Comparison of ENCODE assay signal across 30 cellular contexts in genomic region chr17:64702815-64703214, GRCh38.
"Had no signal": no experiment of that assay in that cellular context is flagged by ENCODE, and none has a peak within 500 bp of the region (broad histone marks: within the 10 kb centered on the region; RNA-seq: fewer than 3 reads in every experiment).

No MANE protein-coding gene starts in this region.

- FAIRE-seq: endometrium, endothelial cell of umbilical vein, frontal cortex had no signal

- ATAC-seq: activated CD4-positive, CD25-positive, alpha-beta regulatory T cell treated with anti-CD3 and anti-CD28 coated beads, Interleukin-2, amount 50 U/mL, for 24 hours; activated CD8-positive, alpha-beta T cell treated with anti-CD3 and anti-CD28 coated beads, Interleukin-2, amount 10 ng/mL, durations not matched to agents 7 days and 5 days; activated naive CD4-positive, alpha-beta T cell treated with anti-CD3 and anti-CD28 coated beads, Interleukin-2, amount 50 U/mL, for 72 hours; activated T-cell treated with anti-CD3 and anti-CD28 coated beads, Interleukin-2, amount 50 U/mL, for 72 hours; heart left ventricle had no signal

- H3K27ac ChIP-seq: ascending aorta, breast epithelium, cardiac muscle cell, colonic mucosa, epithelial cell of prostate, esophagus squamous epithelium, heart left ventricle, WERI-Rb-1 had no signal

- H3K27me3 ChIP-seq: ascending aorta, breast epithelium, cardiac muscle cell, colonic mucosa, heart left ventricle had no signal

- H3K4me3 ChIP-seq: ascending aorta, breast epithelium, cardiac muscle cell, colonic mucosa, esophagus squamous epithelium, heart left ventricle had no signal

- DNase-seq: activated B cell treated with CpG ODN at 0.5 μM for 24 hours; activated CD4-positive, alpha-beta memory T cell treated with anti-CD3 and anti-CD28 coated beads for 36 hours; activated CD4-positive, alpha-beta T cell treated with anti-CD3 and anti-CD28 coated beads for 48 hours; activated CD8-positive, alpha-beta memory T cell treated with anti-CD3 and anti-CD28 coated beads, Interleukin-2, amount 50 U/mL, for 48 hours; activated CD8-positive, alpha-beta T cell treated with anti-CD3 and anti-CD28 coated beads, Interleukin-2, amount 10 ng/mL, durations not matched to agents 7 days and 5 days; activated gamma-delta T cell; activated naive CD4-positive, alpha-beta T cell; activated naive CD4-positive, alpha-beta T cell treated with anti-CD3 and anti-CD28 coated beads, Interleukin-2, amount 10 ng/mL, durations not matched to agents 7 days and 5 days; activated naive CD8-positive, alpha-beta T cell treated with anti-CD3 and anti-CD28 coated beads, Interleukin-2, amount 10 ng/mL, durations not matched to agents 7 days and 5 days; activated T-cell treated with anti-CD3 and anti-CD28 coated beads for 4 hours; activated T-cell treated with anti-CD3 and anti-CD28 coated beads, Interleukin-2, amount 50 U/mL, for 24 hours; activated T-cell treated with anti-CD3 and anti-CD28 coated beads, Interleukin-2, amount 50 U/mL, for 72 hours; central memory CD4-positive, alpha-beta T cell; cerebellar nuclear complex; colonic mucosa; effector CD8-positive, alpha-beta T cell; esophagus squamous epithelium; glutamatergic neuron; heart left ventricle; T1000; WERI-Rb-1 had no signal

- H3K9me3 ChIP-seq: ascending aorta, breast epithelium, colonic mucosa, esophagus squamous epithelium, heart left ventricle had no signal

- H3K36me3 ChIP-seq: ascending aorta, breast epithelium, cardiac muscle cell, colonic mucosa, esophagus squamous epithelium, heart left ventricle, WERI-Rb-1 had no signal
